ENCODE assay signal across 24 cellular contexts in the genomic region with DNA sequence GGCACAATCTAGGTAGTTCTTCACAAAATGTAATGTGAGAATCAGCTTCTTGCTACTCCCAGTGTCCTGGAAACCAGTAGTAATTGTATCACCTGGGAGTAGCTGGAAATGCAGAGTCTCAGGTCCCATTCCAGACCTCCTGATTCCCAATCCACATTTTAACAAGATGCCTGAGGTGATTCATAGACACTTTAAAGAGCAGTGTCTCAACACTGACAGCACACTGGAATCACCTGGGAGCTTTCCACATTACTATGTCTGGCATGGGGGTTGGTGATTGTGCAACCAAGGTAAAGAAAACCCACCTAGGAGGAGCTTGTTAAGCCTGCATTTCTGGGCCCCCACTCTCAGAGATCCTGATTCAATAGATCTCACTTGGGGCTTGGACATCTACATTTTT. TPM values are rescaled to one million over a fixed set of nuclear protein-coding genes. Genes with fewer than 3 reads are reported as not detected.
A peak's percentile ranks its signal among the peaks of the same experiment; 100 is the strongest.
DNase-seq lines count a peak whose midpoint lies in the region; ATAC-seq, FAIRE-seq and TF ChIP-seq lines count a peak whose summit lies in the region.
"Had no signal": no experiment of that assay in that cellular context is flagged by ENCODE, and none has a peak within 500 bp of the region (broad histone marks: within the 10 kb centered on the region; RNA-seq: fewer than 3 reads in every experiment).

No MANE protein-coding gene starts in this region.

- DNase-seq in HepG2 (ENCODE audit: low spot score) (no peak), right lobe of liver (no peak), NCI-H226 (peak; percentile 49), endodermal cell (peak; percentile 52), SKM-1 (lab: John Stamatoyannopoulos, UW; ENCODE audit: unreplicated experiment) (no peak)
- no peak for DNase-seq in activated naive CD4-positive, alpha-beta T cell treated with Interleukin-2 at 50 U/mL for 16 hours
- no peak for DNase-seq in naive thymus-derived CD4-positive, alpha-beta T cell
- DNase-seq: activated CD4-positive, alpha-beta T cell treated with anti-CD3 and anti-CD28 coated beads for 1 hour; activated gamma-delta T cell treated with Interleukin-2 at 50 U/mL for 16 hours; adrenal gland; foreskin melanocyte; naive thymus-derived CD8-positive, alpha-beta T cell; NCI-H1092 treated with DMSO at 0.1 percent for 48 hours; NCI-H187 treated with DMSO at 0.1 percent for 48 hours; occipital lobe; SHP77 had no signal

- 0 out of 2 replicates have a peak, but pooled peaks cover 1% of the 10 kb centered on the region for H4K20me1 ChIP-seq in HepG2 (ENCODE audit: insufficient read depth, low read length)

- H3K4me3 ChIP-seq in HepG2 (replicated peaks in 1 of 3; ENCODE audit: insufficient read depth in 1 of 3, low read depth in 2 of 3, low read length in 3 of 3) (no peak overlapping the region), right lobe of liver (no peak overlapping the region), endodermal cell (ENCODE audit: low read length) (no peak overlapping the region)
- no peak overlapping the region for H3K4me3 ChIP-seq in naive thymus-derived CD4-positive, alpha-beta T cell (ENCODE audit: low read length)
- H3K4me3 ChIP-seq: adrenal gland; BLaER1 treated with 17β-estradiol and CSF1 and Interleukin-3, amounts not matched to agents 10 nM and 100 nM; skin epidermis had no signal

- H3K9me3 Mint-ChIP-seq in endodermal cell, result no peaks in the 10 kb centered on the region
- H3K9me3 Mint-ChIP-seq in naive thymus-derived CD4-positive, alpha-beta T cell, result no peaks in the 10 kb centered on the region
- H3K9me3 Mint-ChIP-seq: mesothelial cell of epicardium; naive thymus-derived CD8-positive, alpha-beta T cell had no signal

- intact Hi-C loops in HepG2 (cut with micrococcal nuclease; ENCODE audit: unreplicated experiment) (no loop called here), right lobe of liver (cut with DNase I) (no loop called here)
- intact Hi-C loops in naive thymus-derived CD4-positive, alpha-beta T cell (cut with micrococcal nuclease), result no loop called here

- no peaks in the 10 kb centered on the region for H3K27me3 ChIP-seq in HepG2 (ENCODE audit: control insufficient read depth in 1 of 2, insufficient read depth in 2 of 2, low read length in 2 of 2)
- H3K27me3 ChIP-seq in right lobe of liver, result no peaks in the 10 kb centered on the region
- no peaks in the 10 kb centered on the region for H3K27me3 ChIP-seq in endodermal cell (ENCODE audit: control insufficient read depth, insufficient read depth, low read length, poor library complexity, severe bottlenecking)
- H3K27me3 ChIP-seq in naive thymus-derived CD4-positive, alpha-beta T cell (ENCODE audit: control insufficient read depth in 2 of 2, insufficient read depth in 2 of 2, low read length in 2 of 2), result no peaks in the 10 kb centered on the region
- H3K27me3 ChIP-seq: adrenal gland; BLaER1 treated with 17β-estradiol and CSF1 and Interleukin-3, amounts not matched to agents 10 nM and 100 nM had no signal

- TF ChIP-seq EP300 in HepG2 (IDR thresholded peaks at IDR 0.05; ENCODE audit: low read depth in 2 of 2, low read length in 2 of 2), result no peak
- no peak for TF ChIP-seq EP300 in HepG2 (CRISPR knock-in tag; IDR thresholded peaks at IDR 0.05; ENCODE audit: borderline replicate concordance)

- H3K4me3 Mint-ChIP-seq in endodermal cell, result no peak overlapping the region
- H3K4me3 Mint-ChIP-seq in naive thymus-derived CD4-positive, alpha-beta T cell, result no peak overlapping the region
- H3K4me3 Mint-ChIP-seq: brain; mesothelial cell of epicardium; naive thymus-derived CD8-positive, alpha-beta T cell had no signal

- no peaks in the 10 kb centered on the region for H3K9me3 ChIP-seq in HepG2 (ENCODE audit: low read length)
- no peaks in the 10 kb centered on the region for H3K9me3 ChIP-seq in right lobe of liver
- no peaks in the 10 kb centered on the region for H3K9me3 ChIP-seq in endodermal cell (ENCODE audit: control insufficient read depth, low read length)
- H3K9me3 ChIP-seq in naive thymus-derived CD4-positive, alpha-beta T cell (ENCODE audit: control insufficient read depth in 2 of 3, low read length in 3 of 3), result no peaks in the 10 kb centered on the region
- H3K9me3 ChIP-seq: adrenal gland had no signal

- no peaks in the 10 kb centered on the region for H3K36me3 Mint-ChIP-seq in endodermal cell (ENCODE audit: low read depth)
- H3K36me3 Mint-ChIP-seq in naive thymus-derived CD4-positive, alpha-beta T cell, result no peaks in the 10 kb centered on the region
- H3K36me3 Mint-ChIP-seq: brain; mesothelial cell of epicardium; naive thymus-derived CD8-positive, alpha-beta T cell had no signal

- H3K36me3 ChIP-seq in HepG2 (replicated peaks in 1 of 2; ENCODE audit: control insufficient read depth in 1 of 2, insufficient read depth in 2 of 2, low read length in 2 of 2) (no peaks in the 10 kb centered on the region), right lobe of liver (no peaks in the 10 kb centered on the region), endodermal cell (ENCODE audit: control insufficient read depth, insufficient read depth, low read length) (no peaks in the 10 kb centered on the region)
- H3K36me3 ChIP-seq in naive thymus-derived CD4-positive, alpha-beta T cell (ENCODE audit: control insufficient read depth in 2 of 3, insufficient read depth in 3 of 3, low read length in 3 of 3), result no peaks in the 10 kb centered on the region
- H3K36me3 ChIP-seq: adrenal gland; BLaER1 treated with 17β-estradiol and CSF1 and Interleukin-3, amounts not matched to agents 10 nM and 100 nM had no signal

- peaks cover 16% of the 10 kb centered on the region for H3K4me1 ChIP-seq in HepG2 (ENCODE audit: insufficient read depth, low read length)
- no peaks in the 10 kb centered on the region for H3K4me1 ChIP-seq in right lobe of liver
- H3K4me1 ChIP-seq in endodermal cell (ENCODE audit: control insufficient read depth, insufficient read depth, low read length), result no peaks in the 10 kb centered on the region
- H3K4me1 ChIP-seq in naive thymus-derived CD4-positive, alpha-beta T cell (ENCODE audit: control insufficient read depth in 2 of 2, insufficient read depth in 2 of 2, low read length in 2 of 2), result no peaks in the 10 kb centered on the region
- H3K4me1 ChIP-seq: adrenal gland; BLaER1 treated with 17β-estradiol and CSF1 and Interleukin-3, amounts not matched to agents 10 nM and 100 nM had no signal

- no peak overlapping the region for H2AFZ ChIP-seq in HepG2 (ENCODE audit: low read length)

- H3K27ac Mint-ChIP-seq in endodermal cell, result peak overlapping the region; percentile 33
- no peak overlapping the region for H3K27ac Mint-ChIP-seq in naive thymus-derived CD4-positive, alpha-beta T cell
- H3K27ac Mint-ChIP-seq: mesothelial cell of epicardium; naive thymus-derived CD8-positive, alpha-beta T cell had no signal

- TF ChIP-seq CTCF in HepG2 (CRISPR knock-in tag; IDR thresholded peaks at IDR 0.05) (no peak), right lobe of liver (IDR thresholded peaks at IDR 0.05) (no peak), endodermal cell (conservative IDR thresholded peaks at IDR 0.05) (no peak)

- no peak for FAIRE-seq in HepG2 (lab: Jason Lieb, UNC)
- FAIRE-seq: GM12892 had no signal

- no peak for TF ChIP-seq RAD21 in HepG2 (CRISPR knock-in tag; IDR thresholded peaks at IDR 0.05)

- no peak for TF ChIP-seq POLR2A in HepG2 (IDR thresholded peaks at IDR 0.05; ENCODE audit: insufficient read depth in 1 of 2, low read depth in 2 of 2, low read length in 2 of 2)
- TF ChIP-seq POLR2A in right lobe of liver (IDR thresholded peaks at IDR 0.05), result no peak

- no peak for ATAC-seq in HepG2
- no peak for ATAC-seq in right lobe of liver
- no peak for ATAC-seq in naive thymus-derived CD4-positive, alpha-beta T cell
- no peak for ATAC-seq in GM19023 (IDR thresholded peaks at IDR 0.05; ENCODE audit: unreplicated experiment)
- ATAC-seq: esophagus mucosa; left lobe of liver; naive thymus-derived CD8-positive, alpha-beta T cell had no signal

- in situ Hi-C loops in HepG2 (cut with HindIII; ENCODE audit: extremely low pct_ligation_motif_present, low pct_unique_long_range_greater_than_20kb), result no loop called here

- peaks cover 47% of the 10 kb centered on the region for H3K79me2 ChIP-seq in HepG2 (ENCODE audit: insufficient read depth, low read length)

- H3K4me2 ChIP-seq in HepG2 (ENCODE audit: low read depth, low read length), result no peak overlapping the region
- H3K4me2 ChIP-seq: BLaER1 treated with 17β-estradiol and CSF1 and Interleukin-3, amounts not matched to agents 10 nM and 100 nM had no signal

- BruUV-seq in HepG2 (replicated peaks; lab: Mats Ljungman, UMichigan), result no TSS peak

- CTCF ChIA-PET in HepG2 (lab: Yijun Ruan, JAX; ENCODE audit: low intra/inter-chr PET ratio, low total read pairs), result no interaction called here
- CTCF ChIA-PET in naive thymus-derived CD4-positive, alpha-beta T cell (lab: Charles Lee), result no interaction called here

- H3K27ac ChIP-seq in HepG2 (ENCODE audit: extremely low read length, insufficient read depth, low read length) (no peak overlapping the region), right lobe of liver (no peak overlapping the region), endodermal cell (ENCODE audit: low read depth, low read length) (no peak overlapping the region)
- H3K27ac ChIP-seq in naive thymus-derived CD4-positive, alpha-beta T cell (ENCODE audit: low read depth, low read length), result no peak overlapping the region
- H3K27ac ChIP-seq: adrenal gland; BLaER1 treated with 17β-estradiol and CSF1 and Interleukin-3, amounts not matched to agents 10 nM and 100 nM; skin epidermis had no signal

- POLR2A ChIA-PET in HepG2 (lab: Yijun Ruan, JAX), result no interaction called here
- POLR2A ChIA-PET in naive thymus-derived CD4-positive, alpha-beta T cell (lab: Charles Lee), result interaction anchor here (0.7 kb wide), 1 partner anchor 10 kb away, joined by 4 read pairs; no protein-coding TSS in a partner anchor

- H3K4me1 Mint-ChIP-seq in endodermal cell, result peaks cover 16% of the 10 kb centered on the region
- H3K4me1 Mint-ChIP-seq in naive thymus-derived CD4-positive, alpha-beta T cell, result peaks cover 0 to 5% (median 0%) of the 10 kb centered on the region in 7 donors

- H3K27me3 Mint-ChIP-seq in endodermal cell (ENCODE audit: insufficient read depth), result no peaks in the 10 kb centered on the region
- H3K27me3 Mint-ChIP-seq in naive thymus-derived CD4-positive, alpha-beta T cell, result no peaks in the 10 kb centered on the region
- H3K27me3 Mint-ChIP-seq: brain; naive thymus-derived CD8-positive, alpha-beta T cell had no signal

- H3K9ac ChIP-seq in HepG2 (ENCODE audit: insufficient read depth, low read depth, low read length) (no peak overlapping the region), endodermal cell (ENCODE audit: extremely low read depth, low read length, poor library complexity, severe bottlenecking) (no peak overlapping the region)
- H3K9ac ChIP-seq: BLaER1 treated with 17β-estradiol and CSF1 and Interleukin-3, amounts not matched to agents 10 nM and 100 nM had no signal

RNA-seq across cellular contexts. Expression of a gene that starts 11.1 kb away (rescaled TPM):
- total RNA-seq in HepG2 (2016; rRNA removed; fragmentation: Illumina TruSeq; extraction: Trizol), result 18.9 and 32.6 TPM in 2 replicates
- 53.2 and 63.8 TPM in 2 replicates for total RNA-seq in HepG2 (2016; cell fraction: cytosol; rRNA removed; fragmentation: Illumina TruSeq; extraction: Trizol; ENCODE audit: low read depth)
- 20.5 and 29.7 TPM in 2 replicates for total RNA-seq in HepG2 (2016; cell fraction: insoluble cytoplasmic fraction; rRNA removed; fragmentation: Illumina TruSeq; extraction: Trizol)
- total RNA-seq in HepG2 (2016; cell fraction: membrane; rRNA removed; fragmentation: Illumina TruSeq; extraction: Trizol), result 16.9 and 20.0 TPM in 2 replicates
- 31.8 and 33.6 TPM in 2 replicates for total RNA-seq in HepG2 (2016; cell fraction: nucleus; rRNA removed; fragmentation: Illumina TruSeq; extraction: Trizol)
- 14.2 and 18.9 TPM in 2 replicates for polyA plus RNA-seq in HepG2 (2011; rRNA removed)
- 8.9 and 13.0 TPM in 2 replicates for polyA plus RNA-seq in HepG2 (2011; cell fraction: cytosol; rRNA removed)
- polyA plus RNA-seq in HepG2 (2011; cell fraction: nucleus; rRNA removed), result 8.1 and 13.3 TPM in 2 replicates
- polyA plus RNA-seq in HepG2 (2012), result 11.9 and 12.0 TPM in 2 replicates
- 4.2 and 5.0 TPM in 2 replicates for polyA plus RNA-seq in HepG2 (2016; cell fraction: cytosol; fragmentation: Illumina TruSeq; extraction: Trizol; ENCODE audit: low read depth)
- 10.5 and 11.3 TPM in 2 replicates for polyA plus RNA-seq in HepG2 (2016; cell fraction: insoluble cytoplasmic fraction; fragmentation: Illumina TruSeq; extraction: Trizol; ENCODE audit: low read depth)
- 3.9 and 6.2 TPM in 2 replicates for polyA plus RNA-seq in HepG2 (2016; cell fraction: membrane; fragmentation: Illumina TruSeq; extraction: Trizol; ENCODE audit: low read depth)
- 22.5 and 22.9 TPM in 2 replicates for polyA plus RNA-seq in HepG2 (2016; cell fraction: nucleus; fragmentation: Illumina TruSeq; extraction: Trizol; ENCODE audit: insufficient read depth, low read depth)
- 14.2 and 17.4 TPM in 2 replicates for polyA minus RNA-seq in HepG2 (2011; rRNA and poly(A)+ RNA removed; ENCODE audit: low replicate concordance)
- polyA minus RNA-seq in HepG2 (2011; cell fraction: cytosol; rRNA and poly(A)+ RNA removed), result 20.0 and 20.6 TPM in 2 replicates
- polyA minus RNA-seq in HepG2 (2011; cell fraction: nucleus; rRNA and poly(A)+ RNA removed), result 30.1 and 32.6 TPM in 2 replicates
- total RNA-seq in right lobe of liver, result 10 to 100 TPM; 14.2 to 23.4 (median 17.3) TPM
- total RNA-seq in endodermal cell, result 10 to 100 TPM; 35.8 to 75.1 TPM
- polyA plus RNA-seq in endodermal cell (2013, experiment 1 of 2), result 33.4 TPM
- polyA plus RNA-seq in endodermal cell (2013, experiment 2 of 2), result 34.5 TPM
- 10 to 100 TPM in 1 of 5 experiments, 1 to 10 TPM in 4; 4.5 to 10.0 (median 7.1) TPM for total RNA-seq in naive thymus-derived CD4-positive, alpha-beta T cell
- polyA plus RNA-seq in naive thymus-derived CD4-positive, alpha-beta T cell, result under 1 TPM; 0.52 to 0.67 TPM

Comparison
In these comparisons a context has a peak if more than half of its experiments do, and no peak if none do; other contexts are left out.
1. DNase-seq: peak in NCI-H226 (single experiment) and endodermal cell (single experiment); none in HepG2 (single experiment), right lobe of liver (0 of 3), activated naive CD4-positive, alpha-beta T cell treated with Interleukin-2 at 50 U/mL for 16 hours (single experiment), SKM-1 (single experiment) and naive thymus-derived CD4-positive, alpha-beta T cell (0 of 9).